Comparison of ENCODE assay signal across 9 cellular contexts in genomic region chr2:237696471-237696870, GRCh38.
DNase-seq lines count a peak whose midpoint lies in the region; ATAC-seq, FAIRE-seq and TF ChIP-seq lines count a peak whose summit lies in the region.
"Had no signal": no experiment of that assay in that cellular context is flagged by ENCODE, and none has a peak within 500 bp of the region (broad histone marks: within the 10 kb centered on the region; RNA-seq: fewer than 3 reads in every experiment).

No MANE protein-coding gene starts in this region.

- peaks cover 14% of the 10 kb centered on the region for H3K27me3 Mint-ChIP-seq in type B pancreatic cell

- H3K79me2 ChIP-seq in OCI-LY7 (ENCODE audit: insufficient read depth, low read depth, low read length) = peaks cover 91% of the 10 kb centered on the region

- DNase-seq in heart right ventricle = no peak
- DNase-seq in Right ventricle myocardium superior = no peak
- peak; percentile 77 for DNase-seq in OCI-LY7 (ENCODE audit: low spot score)
- DNase-seq in left ventricle myocardium superior = peak; percentile 56
- DNase-seq in type B pancreatic cell (ENCODE audit: extremely low spot score, unreplicated experiment) = no peak
- no peak for DNase-seq in globus pallidus (ENCODE audit: low spot score)
- no peak for DNase-seq in frontal cortex (ENCODE audit: low spot score in 2 of 2)

- peak overlapping the region in 9 of 10 donors; percentile 35 to 98 (median 95) for H3K27ac ChIP-seq in heart right ventricle
- H3K27ac ChIP-seq in OCI-LY7 (ENCODE audit: low read depth, low read length, poor library complexity, severe bottlenecking) = peak overlapping the region; percentile 99

- FAIRE-seq in frontal cortex (lab: Jason Lieb, UNC) = no peak
- FAIRE-seq: G401.6 had no signal

- no peaks in the 10 kb centered on the region for H3K9me3 ChIP-seq in heart right ventricle
- no peaks in the 10 kb centered on the region for H3K9me3 ChIP-seq in OCI-LY7 (ENCODE audit: low read length)

- intact Hi-C loops in heart right ventricle (cut with DNase I) (loop anchor here in 5 of 10 donors (5.0 kb wide), 2 partner anchors 36 to 41 kb away; no protein-coding TSS in a partner anchor), Right ventricle myocardium superior (cut with DNase I) (no loop called here), OCI-LY7 (cut with micrococcal nuclease; ENCODE audit: unreplicated experiment) (loop anchor here (1.0 to 5.0 kb wide), 3 partner anchors 27 to 539 kb away; no protein-coding TSS in a partner anchor), left ventricle myocardium superior (cut with micrococcal nuclease) (no loop called here)

- H3K4me1 ChIP-seq in heart right ventricle (peaks cover 40 to 94% (median 89%) of the 10 kb centered on the region in 9 donors), OCI-LY7 (ENCODE audit: insufficient read depth, low read length, poor library complexity, severe bottlenecking) (peaks cover 65% of the 10 kb centered on the region)

- CTCF ChIA-PET in OCI-LY7 (lab: Charles Lee; ENCODE audit: unreplicated experiment) = interaction anchor here (3.0 kb wide), 1 partner anchor 25 kb away, joined by 24 read pairs; no protein-coding TSS in a partner anchor

- H3K4me3 ChIP-seq in heart right ventricle = peak overlapping the region in 3 of 10 donors; percentile 3 to 14 (median 8)
- H3K4me3 ChIP-seq in OCI-LY7 (ENCODE audit: low read depth, low read length, poor library complexity, severe bottlenecking) = peak overlapping the region; percentile 91

- no peak overlapping the region for H3K27ac Mint-ChIP-seq in type B pancreatic cell

- H3K4me1 Mint-ChIP-seq in type B pancreatic cell (ENCODE audit: unreplicated experiment) = peaks cover 69% of the 10 kb centered on the region

- H2AFZ ChIP-seq in OCI-LY7 (ENCODE audit: low read length) = no peak overlapping the region

- H3K9me3 Mint-ChIP-seq in type B pancreatic cell = no peaks in the 10 kb centered on the region

- BruUV-seq in OCI-LY7 (replicated peaks; lab: Mats Ljungman, UMichigan) = no TSS peak

- TF ChIP-seq CTCF in heart right ventricle (IDR thresholded peaks at IDR 0.05) (no peak), OCI-LY7 (conservative IDR thresholded peaks at IDR 0.05; ENCODE audit: low read length) (no peak), type B pancreatic cell (conservative IDR thresholded peaks at IDR 0.05) (no peak)

- peaks cover 14% of the 10 kb centered on the region; the same call in 1 of the 2 replicates for H4K20me1 ChIP-seq in OCI-LY7 (ENCODE audit: insufficient read depth, low read length)

- no peaks in the 10 kb centered on the region for H3K36me3 ChIP-seq in heart right ventricle
- peaks cover 22% of the 10 kb centered on the region for H3K36me3 ChIP-seq in OCI-LY7 (ENCODE audit: insufficient read depth, low read length)

- H3K4me3 Mint-ChIP-seq in type B pancreatic cell = peak overlapping the region; percentile 29

- H3K27me3 ChIP-seq in heart right ventricle = no peaks in the 10 kb centered on the region

- POLR2A ChIA-PET in OCI-LY7 (lab: Charles Lee) = interaction anchor here (0.8 to 12.8 kb wide), 9 partner anchors 8 to 45 kb away, joined by 3 to 290 read pairs (median 6); no protein-coding TSS in a partner anchor

- H3K4me2 ChIP-seq in OCI-LY7 (ENCODE audit: low read length) = peak overlapping the region; percentile 100

- H3K36me3 Mint-ChIP-seq in type B pancreatic cell = no peaks in the 10 kb centered on the region

- 28 to 36% methylated on average over 5 of the region's 5 CpGs for WGBS in heart right ventricle, 2 donors

- H3K9me2 ChIP-seq in OCI-LY7 (ENCODE audit: insufficient read depth, low read length) = no peaks in the 10 kb centered on the region

- ATAC-seq in heart right ventricle (no peak), Right ventricle myocardium superior (ENCODE audit: poor library complexity) (no peak), left ventricle myocardium superior (peak; percentile 10), GM18520 (IDR thresholded peaks at IDR 0.05; ENCODE audit: unreplicated experiment) (no peak)

Comparison
In these comparisons a context has a peak if more than half of its experiments do, and no peak if none do; other contexts are left out.
1. DNase-seq: peak in OCI-LY7 (single experiment) and left ventricle myocardium superior (single experiment); none in heart right ventricle (0 of 2), Right ventricle myocardium superior (single experiment), type B pancreatic cell (single experiment), globus pallidus (single experiment) and frontal cortex (0 of 2).